16 cellular contexts compared by ENCODE assay signal in the genomic region with DNA sequence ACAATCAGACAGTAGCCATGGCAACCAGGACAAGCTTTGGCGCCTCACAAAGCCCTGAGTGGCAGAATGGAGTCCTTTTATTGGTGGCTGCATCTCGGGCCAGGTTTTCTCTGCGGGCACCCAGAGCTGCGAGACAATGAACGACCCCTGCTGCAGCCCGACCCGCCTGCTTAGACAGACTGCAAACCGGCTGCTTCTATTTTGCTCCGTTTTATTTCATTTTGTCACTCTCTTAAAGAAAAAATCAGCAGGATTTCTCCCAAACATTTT.
A peak's percentile ranks its signal among the peaks of the same experiment; 100 is the strongest.
DNase-seq lines count a peak whose midpoint lies in the region; ATAC-seq, FAIRE-seq and TF ChIP-seq lines count a peak whose summit lies in the region.
"Had no signal": no experiment of that assay in that cellular context is flagged by ENCODE, and none has a peak within 500 bp of the region (broad histone marks: within the 10 kb centered on the region; RNA-seq: fewer than 3 reads in every experiment).

No MANE protein-coding gene starts in this region.

- peaks cover 35% of the 10 kb centered on the region for H3K4me1 Mint-ChIP-seq in CD8-positive, alpha-beta T cell (ENCODE audit: low read depth)
- H3K4me1 Mint-ChIP-seq in activated B cell treated with CpG ODN at 0.5 μM for 24 hours: no peaks in the 10 kb centered on the region

- no peak overlapping the region for H3K4me3 ChIP-seq in CD8-positive, alpha-beta T cell (ENCODE audit: low read depth, low read length)
- no peak overlapping the region for H3K4me3 ChIP-seq in HepG2 (replicated peaks in 1 of 3; ENCODE audit: insufficient read depth in 1 of 3, low read depth in 2 of 3, low read length in 3 of 3)
- no peak overlapping the region for H3K4me3 ChIP-seq in transverse colon
- H3K4me3 ChIP-seq in brain microvascular endothelial cell (ENCODE audit: low read depth, low read length): no peak overlapping the region
- H3K4me3 ChIP-seq: gastroesophageal sphincter, mucosa of descending colon, prostate gland had no signal

- no peaks in the 10 kb centered on the region for H3K27me3 Mint-ChIP-seq in CD8-positive, alpha-beta T cell (ENCODE audit: low read depth)
- H3K27me3 Mint-ChIP-seq in activated B cell treated with CpG ODN at 0.5 μM for 24 hours: no peaks in the 10 kb centered on the region

- no peak overlapping the region for H2AFZ ChIP-seq in HepG2 (ENCODE audit: low read length)

- no peaks in the 10 kb centered on the region for H4K20me1 ChIP-seq in HepG2 (ENCODE audit: insufficient read depth, low read length)

- H3K9me3 Mint-ChIP-seq in CD8-positive, alpha-beta T cell: peaks cover 11% of the 10 kb centered on the region
- H3K9me3 Mint-ChIP-seq in activated B cell treated with CpG ODN at 0.5 μM for 24 hours: peaks cover 12% of the 10 kb centered on the region

- H3K4me1 ChIP-seq in CD8-positive, alpha-beta T cell (ENCODE audit: insufficient read depth, low read length): peaks cover 14% of the 10 kb centered on the region
- peaks cover 66% of the 10 kb centered on the region for H3K4me1 ChIP-seq in HepG2 (ENCODE audit: insufficient read depth, low read length)
- no peaks in the 10 kb centered on the region for H3K4me1 ChIP-seq in transverse colon
- H3K4me1 ChIP-seq: prostate gland had no signal

- in situ Hi-C loops in HepG2 (cut with HindIII; ENCODE audit: extremely low pct_ligation_motif_present, low pct_unique_long_range_greater_than_20kb): no loop called here
- in situ Hi-C loops in transverse colon (cut with MboI; ENCODE audit: low pct_ligation_motif_present in 1 of 4, low pct_unique_long_range_greater_than_20kb in 1 of 4, low sequenced_read_pairs in 3 of 4): no loop called here
- in situ Hi-C loops in brain microvascular endothelial cell (cut with HindIII; ENCODE audit: low pct_ligation_motif_present, low sequenced_read_pairs): no loop called here

- H3K4me3 Mint-ChIP-seq in CD8-positive, alpha-beta T cell: no peak overlapping the region
- H3K4me3 Mint-ChIP-seq in activated B cell treated with CpG ODN at 0.5 μM for 24 hours: no peak overlapping the region

- CTCF ChIA-PET in CD8-positive, alpha-beta T cell (lab: Charles Lee): interaction anchor here (1.4 kb wide), 1 partner anchor 10 kb away, joined by 4 read pairs; no protein-coding TSS in a partner anchor
- CTCF ChIA-PET in activated B cell treated with CpG ODN at 0.5 μM for 24 hours (lab: Charles Lee): no interaction called here
- CTCF ChIA-PET in HepG2 (lab: Yijun Ruan, JAX; ENCODE audit: low intra/inter-chr PET ratio, low total read pairs): no interaction called here
- CTCF ChIA-PET in HEK293T (lab: Yijun Ruan, JAX): no interaction called here

- BruUV-seq in HepG2 (replicated peaks; lab: Mats Ljungman, UMichigan): no TSS peak

- no peaks in the 10 kb centered on the region for H3K27me3 ChIP-seq in CD8-positive, alpha-beta T cell (ENCODE audit: insufficient read depth, low read length)
- no peaks in the 10 kb centered on the region for H3K27me3 ChIP-seq in HepG2 (ENCODE audit: control insufficient read depth in 1 of 2, insufficient read depth in 2 of 2, low read length in 2 of 2)
- H3K27me3 ChIP-seq in transverse colon: no peaks in the 10 kb centered on the region
- no peaks in the 10 kb centered on the region for H3K27me3 ChIP-seq in brain microvascular endothelial cell (replicated peaks)
- H3K27me3 ChIP-seq: gastroesophageal sphincter had no signal

- H3K79me2 ChIP-seq in HepG2 (ENCODE audit: insufficient read depth, low read length): no peaks in the 10 kb centered on the region

- no peak for DNase-seq in CD8-positive, alpha-beta T cell
- DNase-seq in NCI-H1092 (lab: John Stamatoyannopoulos, UW) (peak; percentile 30), activated B cell treated with CpG ODN at 0.5 μM for 24 hours (no peak), HepG2 (ENCODE audit: low spot score) (no peak), transverse colon (no peak), HEK293T (ENCODE audit: extremely low spot score) (no peak), brain microvascular endothelial cell (no peak)
- DNase-seq: activated gamma-delta T cell treated with Interleukin-2 at 50 U/mL for 16 hours, AML-193, Kasumi-1, mucosa of descending colon, NCI-H2081, SHP77 treated with DMSO at 0.1 percent for 48 hours had no signal

- FAIRE-seq in HepG2 (lab: Jason Lieb, UNC): no peak

- peaks cover 65% of the 10 kb centered on the region for H3K36me3 ChIP-seq in CD8-positive, alpha-beta T cell (ENCODE audit: insufficient read depth, low read length)
- peaks cover 0 to 2% of the 10 kb centered on the region in 2 experiments; a peak in 2 of 5 replicates for H3K36me3 ChIP-seq in HepG2 (replicated peaks in 1 of 2; ENCODE audit: control insufficient read depth in 1 of 2, insufficient read depth in 2 of 2, low read length in 2 of 2)
- H3K36me3 ChIP-seq in transverse colon: no peaks in the 10 kb centered on the region
- H3K36me3 ChIP-seq in brain microvascular endothelial cell (replicated peaks): peaks cover 8% of the 10 kb centered on the region

- WGBS in HepG2 (ENCODE audit: low lambda C conversion rate): 98% methylated on average over 8 of the region's 9 CpGs
- WGBS in transverse colon (ENCODE audit: low coverage in 1 of 2), 2 donors: 93 to 95% methylated on average over 8 to 9 of the region's 9 CpGs

- H3K36me3 Mint-ChIP-seq in CD8-positive, alpha-beta T cell: peaks cover 94% of the 10 kb centered on the region
- H3K36me3 Mint-ChIP-seq in activated B cell treated with CpG ODN at 0.5 μM for 24 hours (ENCODE audit: low read depth): peaks cover 88% of the 10 kb centered on the region

- POLR2A ChIA-PET in CD8-positive, alpha-beta T cell (lab: Charles Lee): interaction anchor here (0.6 kb wide), 1 partner anchor 164 kb away, joined by 3 read pairs; no protein-coding TSS in a partner anchor
- POLR2A ChIA-PET in activated B cell treated with CpG ODN at 0.5 μM for 24 hours (lab: Charles Lee) (no interaction called here), HepG2 (lab: Yijun Ruan, JAX) (no interaction called here), HEK293T (lab: Yijun Ruan, JAX) (no interaction called here)

- peaks cover 5% of the 10 kb centered on the region for H3K9me3 ChIP-seq in CD8-positive, alpha-beta T cell (ENCODE audit: low read length)
- H3K9me3 ChIP-seq in HepG2 (ENCODE audit: low read length) (peaks cover 10% of the 10 kb centered on the region), transverse colon (peaks cover 6 to 11% of the 10 kb centered on the region in 2 donors)
- H3K9me3 ChIP-seq: prostate gland had no signal

- no peak for TF ChIP-seq EP300 in HepG2 (IDR thresholded peaks at IDR 0.05; ENCODE audit: low read depth in 2 of 2, low read length in 2 of 2)
- no peak for TF ChIP-seq EP300 in HepG2 (CRISPR knock-in tag; IDR thresholded peaks at IDR 0.05; ENCODE audit: borderline replicate concordance)
- no peak for TF ChIP-seq EP300 in transverse colon (IDR thresholded peaks at IDR 0.05; ENCODE audit: low read depth)

- TF ChIP-seq RAD21 in HepG2 (CRISPR knock-in tag; IDR thresholded peaks at IDR 0.05): no peak

- intact Hi-C loops in CD8-positive, alpha-beta T cell (cut with DNase I, micrococcal nuclease): no loop called here
- intact Hi-C loops in activated B cell treated with CpG ODN at 0.5 μM for 24 hours (cut with micrococcal nuclease): no loop called here
- intact Hi-C loops in HepG2 (cut with micrococcal nuclease; ENCODE audit: unreplicated experiment): no loop called here
- intact Hi-C loops in transverse colon (cut with DNase I; ENCODE audit: low total_unique reads): no loop called here

- H3K4me2 ChIP-seq in HepG2 (ENCODE audit: low read depth, low read length): no peak overlapping the region

- no peak overlapping the region for H3K9ac ChIP-seq in HepG2 (ENCODE audit: insufficient read depth, low read depth, low read length)

- no peak for TF ChIP-seq CTCF in CD8-positive, alpha-beta T cell (IDR thresholded peaks at IDR 0.05)
- TF ChIP-seq CTCF in activated B cell treated with CpG ODN at 0.5 μM for 24 hours (IDR thresholded peaks at IDR 0.05) (no peak), HepG2 (CRISPR knock-in tag; IDR thresholded peaks at IDR 0.05) (no peak), transverse colon (IDR thresholded peaks at IDR 0.05) (no peak), brain microvascular endothelial cell (IDR thresholded peaks at IDR 0.05; ENCODE audit: low read depth, low read length, missing control alignments) (no peak)

- peak; percentile 23 for ATAC-seq in CD8-positive, alpha-beta T cell
- ATAC-seq in activated B cell treated with CpG ODN at 0.5 μM for 24 hours (ENCODE audit: low read depth) (no peak), HepG2 (no peak), HG03457 (IDR thresholded peaks at IDR 0.05; ENCODE audit: unreplicated experiment) (no peak)
- ATAC-seq: gastroesophageal sphincter had no signal

- H3K27ac Mint-ChIP-seq in CD8-positive, alpha-beta T cell: peak overlapping the region; percentile 78
- H3K27ac Mint-ChIP-seq in activated B cell treated with CpG ODN at 0.5 μM for 24 hours: peak overlapping the region; percentile 26

- no peak for TF ChIP-seq POLR2A in HepG2 (IDR thresholded peaks at IDR 0.05; ENCODE audit: insufficient read depth in 1 of 2, low read depth in 2 of 2, low read length in 2 of 2)
- no peak for TF ChIP-seq POLR2A in transverse colon (IDR thresholded peaks at IDR 0.05)

- H3K27ac ChIP-seq in CD8-positive, alpha-beta T cell (ENCODE audit: low read depth, low read length): no peak overlapping the region
- H3K27ac ChIP-seq in HepG2 (ENCODE audit: extremely low read length, insufficient read depth, low read length) (peak overlapping the region; percentile 85), transverse colon (no peak overlapping the region), brain microvascular endothelial cell (no peak overlapping the region)
- H3K27ac ChIP-seq: prostate gland had no signal

TF ChIP-seq in HepG2, 621 proteins besides CTCF, POLR2A, EP300 and RAD21 (continues in another document):
- TF ChIP-seq ZNF383 (CRISPR knock-in tag; IDR thresholded peaks at IDR 0.05; ENCODE audit: borderline replicate concordance) (no peak), KLF15 (CRISPR knock-in tag; IDR thresholded peaks at IDR 0.05; ENCODE audit: borderline replicate concordance) (no peak)

TF ChIP-seq in HEK293T, 16 proteins besides CTCF, POLR2A, EP300 and RAD21:
- TF ChIP-seq ELF4 (IDR thresholded peaks at IDR 0.05): no peak
- TF ChIP-seq ARNT (IDR thresholded peaks at IDR 0.05): no peak
- TF ChIP-seq FOXA1 (IDR thresholded peaks at IDR 0.05): no peak
- no peak for TF ChIP-seq FOXK2 (IDR thresholded peaks at IDR 0.05)
- TF ChIP-seq NFRKB (IDR thresholded peaks at IDR 0.05): no peak
- TF ChIP-seq FOXM1 (IDR thresholded peaks at IDR 0.05; ENCODE audit: borderline replicate concordance): no peak
- no peak for TF ChIP-seq L3MBTL2 (conservative IDR thresholded peaks at IDR 0.05)
- TF ChIP-seq CTBP1 (IDR thresholded peaks at IDR 0.05; ENCODE audit: borderline replicate concordance): no peak
- no peak for TF ChIP-seq SUZ12 (IDR thresholded peaks at IDR 0.05)
